8 cellular contexts compared by ENCODE assay signal in the genomic region with DNA sequence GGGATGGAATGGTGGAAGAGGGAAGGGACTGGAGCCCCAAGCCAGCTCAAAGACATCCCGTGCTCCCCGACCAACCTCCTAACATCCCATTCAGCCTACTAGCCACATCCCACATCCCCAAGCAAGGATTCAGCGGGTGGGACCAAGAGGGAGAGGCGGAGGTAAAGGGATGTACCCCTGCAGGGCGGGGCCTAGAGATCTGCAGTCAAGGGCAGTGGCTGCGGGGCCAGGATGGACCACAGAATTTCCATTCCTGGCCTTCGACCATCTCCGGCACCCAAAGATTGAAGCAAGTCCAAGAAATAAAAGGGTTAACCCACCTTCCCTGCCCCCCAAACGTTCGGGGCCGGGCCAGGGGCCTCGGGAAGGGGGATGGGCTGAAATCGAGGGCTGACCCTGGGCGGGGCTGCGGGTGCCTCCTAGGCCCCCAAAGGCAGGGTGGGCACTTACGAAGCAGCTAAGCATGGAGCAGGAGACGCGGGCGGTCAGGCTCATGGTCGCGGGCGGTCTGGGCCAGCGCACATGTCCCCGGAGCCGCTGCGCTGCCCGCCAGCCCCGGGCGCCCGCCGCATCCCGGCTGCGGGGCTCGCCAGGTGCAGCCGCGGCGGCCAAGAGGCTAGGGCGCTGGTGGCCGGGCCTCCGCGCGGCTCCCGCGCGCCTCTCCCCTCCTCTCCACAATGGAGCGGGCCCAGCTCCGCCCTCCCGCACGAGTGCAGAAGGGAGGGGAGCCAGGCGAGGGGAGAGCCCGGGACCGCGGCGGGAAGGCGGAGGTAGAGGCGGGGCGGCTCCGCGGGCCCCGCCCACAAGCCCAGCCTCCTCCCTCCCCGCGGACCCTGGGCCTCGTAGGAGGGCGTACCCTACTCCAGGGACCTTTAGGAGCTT. TPM values are rescaled to one million over a fixed set of nuclear protein-coding genes. Genes with fewer than 3 reads are reported as not detected.
DNase-seq lines count a peak whose midpoint lies in the region; ATAC-seq and TF ChIP-seq lines count a peak whose summit lies in the region.

A gene (minus strand): TSS at position 726 of the 882 bp plus-strand sequence. CDS start 231 bp downstream, at position 495.

- peak; percentile 52 to 68 for ATAC-seq in upper lobe of left lung (ENCODE audit: low FRiP score in 2 of 2)

- TF ChIP-seq CTCF in right atrium auricular region (IDR thresholded peaks at IDR 0.05) (no peak), prostate gland (IDR thresholded peaks at IDR 0.05) (no peak), upper lobe of left lung (IDR thresholded peaks at IDR 0.05) (no peak)

- H3K36me3 ChIP-seq in right atrium auricular region (peaks cover 29% of the 10 kb centered on the region), prostate gland (peaks cover 0 to under 1% of the 10 kb centered on the region in 2 donors), upper lobe of left lung (peaks cover 20 to 37% (median 32%) of the 10 kb centered on the region in 4 donors)

- DNase-seq in 8988T (peak; percentile 78), NCI-H146 (lab: John Stamatoyannopoulos, UW) (peak; percentile 89), right atrium auricular region (ENCODE audit: low spot score) (peak; percentile 77), prostate gland (ENCODE audit: low spot score) (peak; percentile 82), upper lobe of left lung (peak; percentile 93 to 95)

- under 1% methylated on average over 31 of the region's 64 CpGs for WGBS in prostate gland
- 2 to 6% methylated on average over 12 to 59 of the region's 64 CpGs for WGBS in upper lobe of left lung, 2 donors

- H3K27ac ChIP-seq in angular gyrus (ENCODE audit: low read depth, low read length): peak within 1 kb of the TSS; percentile 69
- H3K27ac ChIP-seq in right atrium auricular region: peak within 1 kb of the TSS; percentile 78 to 85
- H3K27ac ChIP-seq in prostate gland: peak within 1 kb of the TSS; percentile 72 to 86
- peak within 1 kb of the TSS; percentile 62 to 97 (median 78) for H3K27ac ChIP-seq in upper lobe of left lung

- peak; percentile 73 for TF ChIP-seq POLR2A in GM19193 (IDR thresholded peaks at IDR 0.05; ENCODE audit: extremely low read depth, insufficient read depth, insufficient read length)
- TF ChIP-seq POLR2A in prostate gland (IDR thresholded peaks at IDR 0.05): peak; percentile 62
- TF ChIP-seq POLR2A in upper lobe of left lung (IDR thresholded peaks at IDR 0.05): peak in 2 of 4 donors; percentile 13 to 61

- H3K4me3 ChIP-seq in right atrium auricular region (peak within 1 kb of the TSS; percentile 55 to 68), prostate gland (peak within 1 kb of the TSS; percentile 65 to 75), upper lobe of left lung (peak within 1 kb of the TSS; percentile 6 to 82 (median 68))

- H3K9me3 ChIP-seq in right atrium auricular region (no peaks in the 10 kb centered on the region), prostate gland (no peaks in the 10 kb centered on the region), upper lobe of left lung (no peaks in the 10 kb centered on the region)

- intact Hi-C loops in T-helper 2 cell treated with Interferon-gamma antibody and Interleukin-4, amounts not matched to agents 100 ng/mL and 5 ng/mL, for 36 hours (cut with micrococcal nuclease): loop anchor here (10.0 kb wide), 2 partner anchors 821 to 1271 kb away; a partner anchor contains a TSS
- intact Hi-C loops in prostate gland (cut with DNase I): loop anchor here (2.0 to 10.0 kb wide), 5 partner anchors 121 to 1191 kb away; a partner anchor contains a TSS

- TF ChIP-seq EP300 in upper lobe of left lung (IDR thresholded peaks at IDR 0.05): no peak

- H3K27me3 ChIP-seq in right atrium auricular region (no peaks in the 10 kb centered on the region), prostate gland (replicated peaks; ENCODE audit: insufficient read depth) (no peaks in the 10 kb centered on the region), upper lobe of left lung (no peaks in the 10 kb centered on the region)

- peaks cover 0 to 49% of the 10 kb centered on the region in 2 donors for H3K4me1 ChIP-seq in right atrium auricular region
- peaks cover 14% of the 10 kb centered on the region for H3K4me1 ChIP-seq in prostate gland (replicated peaks)
- H3K4me1 ChIP-seq in upper lobe of left lung: peaks cover 28 to 53% (median 43%) of the 10 kb centered on the region in 4 donors

RNA-seq across cellular contexts. Expression of the gene that starts here (rescaled TPM):
- total RNA-seq in T-helper 2 cell treated with Interferon-gamma antibody and Interleukin-4, amounts not matched to agents 100 ng/mL and 5 ng/mL, for 36 hours: 57.3 and 59.7 TPM in 2 replicates
- total RNA-seq in right atrium auricular region (10 to 100 TPM; 13.9 TPM), prostate gland (100 to 1,000 TPM in 1 of 2 donors, 10 to 100 TPM in 1; 50.7 to 179 TPM), upper lobe of left lung (10 to 100 TPM; 19.6 to 56.6 (median 34.9) TPM)

Comparison
In these comparisons a context has a peak if more than half of its experiments do, and no peak if none do; other contexts are left out.
1. Peak in every context shown above with its lines: DNase-seq, ATAC-seq, H3K4me3 ChIP-seq and H3K27ac ChIP-seq.